17 cellular contexts compared by ENCODE assay signal in the genomic region with DNA sequence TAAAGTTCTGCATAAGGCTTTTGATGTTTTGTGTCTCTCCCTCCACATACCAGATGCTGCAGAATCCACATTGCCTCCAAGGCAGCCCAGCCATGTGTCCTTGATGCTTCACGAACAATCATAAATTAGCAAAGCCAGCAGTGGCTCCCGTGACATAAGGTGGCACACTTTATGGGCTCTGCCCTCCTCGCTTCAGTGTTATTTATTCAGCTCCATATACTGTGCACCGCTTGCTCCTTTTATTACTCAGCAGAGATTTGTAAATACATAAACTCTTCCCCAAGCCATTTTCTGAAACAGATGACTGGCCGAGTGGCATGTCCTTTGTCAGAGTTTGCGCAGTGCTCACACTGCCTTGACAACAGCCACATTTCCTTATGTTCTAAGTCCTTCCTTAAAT.
"Had no signal": no experiment of that assay in that cellular context is flagged by ENCODE, and none has a peak within 500 bp of the region (broad histone marks: within the 10 kb centered on the region; RNA-seq: fewer than 3 reads in every experiment).

No MANE protein-coding gene starts in this region.

- H3K27ac ChIP-seq: breast epithelium, left ventricle myocardium inferior, right lobe of liver, testis, transverse colon, uterus had no signal

- DNase-seq: activated CD4-positive, CD25-positive, alpha-beta regulatory T cell treated with anti-CD3 and anti-CD28 coated beads, Interleukin-2, amount 50 U/mL, for 72 hours; left ventricle myocardium inferior; T1000 had no signal

- H3K4me3 Mint-ChIP-seq: activated CD4-positive, alpha-beta T cell treated with anti-CD3 and anti-CD28 coated beads, Interleukin-2, amount 10 ng/mL, durations not matched to agents 7 days and 5 days; activated CD8-positive, alpha-beta T cell treated with anti-CD3 and anti-CD28 coated beads for 36 hours; dendritic cell treated with granulocyte-macrophage colony-stimulating factor and Interleukin-4, amounts not matched to agents 40 ng/mL and 50 ng/mL, for 4 days; endodermal cell; immature natural killer cell; natural killer cell treated with Interleukin-12 subunit alpha and Interleukin-12 subunit beta and Interleukin-15 and Interleukin-18, amount 100 ng/mL, for 72 hours had no signal

- H3K27ac Mint-ChIP-seq: activated CD4-positive, alpha-beta T cell treated with anti-CD3 and anti-CD28 coated beads, Interleukin-2, amount 10 ng/mL, durations not matched to agents 7 days and 5 days; activated CD8-positive, alpha-beta T cell treated with anti-CD3 and anti-CD28 coated beads for 36 hours; activated naive CD4-positive, alpha-beta T cell treated with anti-CD3 and anti-CD28 coated beads, Interleukin-2, amount 50 U/mL, for 72 hours; activated T-helper 2 cell treated with anti-CD3 and anti-CD28 coated beads, Interferon-gamma antibody, Interleukin-2, Interleukin-4, amounts not matched to agents 10 μg/mL and 5 μg/mL and 100 μg/mL, durations not matched to agents 14 hours and 24 hours and 36 hours; dendritic cell treated with granulocyte-macrophage colony-stimulating factor and Interleukin-4, amounts not matched to agents 40 ng/mL and 50 ng/mL, for 4 days; endodermal cell; immature natural killer cell; natural killer cell treated with Interleukin-12 subunit alpha and Interleukin-12 subunit beta and Interleukin-15 and Interleukin-18, amount 100 ng/mL, for 72 hours had no signal

- H3K27me3 ChIP-seq: breast epithelium, right lobe of liver, testis, uterus had no signal

- H3K4me1 Mint-ChIP-seq: activated CD4-positive, alpha-beta T cell treated with anti-CD3 and anti-CD28 coated beads, Interleukin-2, amount 10 ng/mL, durations not matched to agents 7 days and 5 days; endodermal cell; immature natural killer cell had no signal

- H3K4me1 ChIP-seq: breast epithelium, left ventricle myocardium inferior, right lobe of liver, testis, transverse colon, uterus had no signal

- H3K36me3 Mint-ChIP-seq: activated naive CD4-positive, alpha-beta T cell treated with anti-CD3 and anti-CD28 coated beads, Interleukin-2, amount 50 U/mL, for 72 hours; immature natural killer cell; natural killer cell treated with Interleukin-12 subunit alpha and Interleukin-12 subunit beta and Interleukin-15 and Interleukin-18, amount 100 ng/mL, for 72 hours had no signal

- H3K9me3 ChIP-seq: breast epithelium, right lobe of liver, testis, transverse colon, uterus had no signal

- H3K9me3 Mint-ChIP-seq: activated CD4-positive, alpha-beta T cell treated with anti-CD3 and anti-CD28 coated beads, Interleukin-2, amount 10 ng/mL, durations not matched to agents 7 days and 5 days; activated naive CD4-positive, alpha-beta T cell treated with anti-CD3 and anti-CD28 coated beads, Interleukin-2, amount 50 U/mL, for 72 hours; activated T-helper 2 cell treated with anti-CD3 and anti-CD28 coated beads, Interferon-gamma antibody, Interleukin-2, Interleukin-4, amounts not matched to agents 10 μg/mL and 5 μg/mL and 100 μg/mL, durations not matched to agents 14 hours and 24 hours and 36 hours; dendritic cell treated with granulocyte-macrophage colony-stimulating factor and Interleukin-4, amounts not matched to agents 40 ng/mL and 50 ng/mL, for 4 days had no signal

- H3K4me3 ChIP-seq: breast epithelium, left ventricle myocardium inferior, lung, right lobe of liver, testis, transverse colon, uterus had no signal

- H3K36me3 ChIP-seq: breast epithelium, left ventricle myocardium inferior, right lobe of liver, transverse colon, uterus had no signal
